ENCODE assay signal across 8 cellular contexts in genomic region chr22:20080776-20081654, GRCh38. TPM values are rescaled to one million over a fixed set of nuclear protein-coding genes. Genes with fewer than 3 reads are reported as not detected.
DNase-seq lines count a peak whose midpoint lies in the region; ATAC-seq and TF ChIP-seq lines count a peak whose summit lies in the region.

No MANE protein-coding gene starts in this region.

- peaks cover 0 to 1% (median 0%) of the 10 kb centered on the region in 11 donors for H3K9me3 Mint-ChIP-seq in naive thymus-derived CD4-positive, alpha-beta T cell

- H4K20me1 ChIP-seq in DOHH2 (ENCODE audit: control insufficient read depth, insufficient read depth, low read depth, low read length) = peaks cover 23% of the 10 kb centered on the region; the same call in 1 of the 2 replicates

- H3K4me3 Mint-ChIP-seq in naive thymus-derived CD4-positive, alpha-beta T cell = peak overlapping the region; percentile 66 to 86 (median 78)

- H3K27ac ChIP-seq in DOHH2 (ENCODE audit: low read depth, low read length) = peak overlapping the region; percentile 52
- peak overlapping the region; percentile 96 for H3K27ac ChIP-seq in HUES48 (ENCODE audit: low read depth, low read length)
- H3K27ac ChIP-seq in WERI-Rb-1 = peak overlapping the region; percentile 96
- peak overlapping the region; percentile 74 for H3K27ac ChIP-seq in naive thymus-derived CD4-positive, alpha-beta T cell (ENCODE audit: low read depth, low read length)

- H3K4me2 ChIP-seq in DOHH2 (ENCODE audit: low read length) = peak overlapping the region; percentile 91

- CTCF ChIA-PET in naive thymus-derived CD4-positive, alpha-beta T cell (lab: Charles Lee) = no interaction called here

- peaks cover 0 to 7% (median 4%) of the 10 kb centered on the region in 5 donors for H3K36me3 Mint-ChIP-seq in naive thymus-derived CD4-positive, alpha-beta T cell

- H3K4me3 ChIP-seq in DOHH2 (ENCODE audit: low read length) (peak overlapping the region; percentile 97), HUES48 (ENCODE audit: low read depth, low read length) (peak overlapping the region; percentile 99), WERI-Rb-1 (ENCODE audit: low read depth, low read length) (peak overlapping the region; percentile 99)
- H3K4me3 ChIP-seq in naive thymus-derived CD4-positive, alpha-beta T cell (ENCODE audit: low read length) = peak overlapping the region; percentile 77

- POLR2A ChIA-PET in naive thymus-derived CD4-positive, alpha-beta T cell (lab: Charles Lee) = interaction anchor here (1.3 kb wide), 2 partner anchors 20 to 35 kb away, joined by 3 to 4 read pairs; partner anchors contain the start of gene RANBP1

- H3K27ac Mint-ChIP-seq in naive thymus-derived CD4-positive, alpha-beta T cell = peak overlapping the region; percentile 65 to 94 (median 75)

- no peak for TF ChIP-seq CTCF in DOHH2 (IDR thresholded peaks at IDR 0.05; ENCODE audit: low read depth, low read length, poor library complexity, severe bottlenecking)
- no peak for TF ChIP-seq CTCF in WERI-Rb-1 (IDR thresholded peaks at IDR 0.05; ENCODE audit: low read depth, low read length)

- DNase-seq in WERI-Rb-1 (peak; percentile 20), SKM-1 (lab: John Stamatoyannopoulos, UW; ENCODE audit: unreplicated experiment) (no peak)
- DNase-seq in naive thymus-derived CD4-positive, alpha-beta T cell = no peak

- H3K9ac ChIP-seq in HUES48 (ENCODE audit: low read depth, low read length) = peak overlapping the region; percentile 96

- no peaks in the 10 kb centered on the region for H3K27me3 Mint-ChIP-seq in naive thymus-derived CD4-positive, alpha-beta T cell

- H3K4me1 Mint-ChIP-seq in naive thymus-derived CD4-positive, alpha-beta T cell = peaks cover 35 to 45% (median 43%) of the 10 kb centered on the region in 7 donors

- H3K9me3 ChIP-seq in DOHH2 (ENCODE audit: control insufficient read depth, insufficient read depth, low read length) = no peaks in the 10 kb centered on the region
- no peaks in the 10 kb centered on the region for H3K9me3 ChIP-seq in HUES48 (ENCODE audit: control insufficient read depth, insufficient read depth, low read length)
- H3K9me3 ChIP-seq in WERI-Rb-1 (ENCODE audit: severe bottlenecking) = no peaks in the 10 kb centered on the region
- H3K9me3 ChIP-seq in naive thymus-derived CD4-positive, alpha-beta T cell (ENCODE audit: control insufficient read depth in 2 of 3, low read length in 3 of 3) = no peaks in the 10 kb centered on the region

- peaks cover 5% of the 10 kb centered on the region; the same call in 1 of the 2 replicates for H3F3A ChIP-seq in DOHH2 (ENCODE audit: control insufficient read depth, insufficient read depth)

- H3K9me2 ChIP-seq in DOHH2 (replicated peaks; ENCODE audit: control insufficient read depth, low read length) = no peaks in the 10 kb centered on the region

- H3K4me1 ChIP-seq in DOHH2 (ENCODE audit: control insufficient read depth, low read length) = peaks cover 38% of the 10 kb centered on the region
- peaks cover 15% of the 10 kb centered on the region for H3K4me1 ChIP-seq in HUES48 (ENCODE audit: control insufficient read depth, insufficient read depth, low read length)
- peaks cover 15 to 23% of the 10 kb centered on the region in 2 donors for H3K4me1 ChIP-seq in naive thymus-derived CD4-positive, alpha-beta T cell (ENCODE audit: control insufficient read depth in 2 of 2, insufficient read depth in 2 of 2, low read length in 2 of 2)

- peaks cover 62% of the 10 kb centered on the region for H3K79me2 ChIP-seq in DOHH2 (ENCODE audit: control insufficient read depth, low read length)

- ATAC-seq in esophagus mucosa (peak; percentile 26), GM21529 (IDR thresholded peaks at IDR 0.05; ENCODE audit: unreplicated experiment) (no peak), GM19463 (IDR thresholded peaks at IDR 0.05; ENCODE audit: unreplicated experiment) (no peak)
- ATAC-seq in naive thymus-derived CD4-positive, alpha-beta T cell = no peak

- H3K27me3 ChIP-seq in DOHH2 (ENCODE audit: control insufficient read depth, low read length) (no peaks in the 10 kb centered on the region), HUES48 (ENCODE audit: control insufficient read depth, insufficient read depth, low read length) (no peaks in the 10 kb centered on the region), WERI-Rb-1 (ENCODE audit: insufficient read depth, low read depth, severe bottlenecking) (no peaks in the 10 kb centered on the region)
- H3K27me3 ChIP-seq in naive thymus-derived CD4-positive, alpha-beta T cell (ENCODE audit: control insufficient read depth in 2 of 2, insufficient read depth in 2 of 2, low read length in 2 of 2) = no peaks in the 10 kb centered on the region

- intact Hi-C loops in naive thymus-derived CD4-positive, alpha-beta T cell (cut with micrococcal nuclease) = loop anchor here (1.0 kb wide), 4 partner anchors 19 to 60 kb away; partner anchors contain the start of genes TANGO2 (in 2 of the 2), TRMT2A (in 2 of the 2) and ZDHHC8 (in 1 of the 2)

- peaks cover 42% of the 10 kb centered on the region for H3K36me3 ChIP-seq in DOHH2 (ENCODE audit: control insufficient read depth, low read length)
- peaks cover 15% of the 10 kb centered on the region for H3K36me3 ChIP-seq in HUES48 (ENCODE audit: control insufficient read depth, insufficient read depth, low read length)
- peaks cover 50% of the 10 kb centered on the region for H3K36me3 ChIP-seq in WERI-Rb-1
- peaks cover 0 to 7% (median 4%) of the 10 kb centered on the region in 3 experiments for H3K36me3 ChIP-seq in naive thymus-derived CD4-positive, alpha-beta T cell (ENCODE audit: control insufficient read depth in 2 of 3, insufficient read depth in 3 of 3, low read length in 3 of 3)

RNA-seq across cellular contexts. Expression of gene DGCR8, which starts 1.0 kb away (rescaled TPM):
- 16.2 TPM for total RNA-seq in esophagus mucosa
- 10 to 100 TPM; 33.4 to 63.6 (median 41.1) TPM for total RNA-seq in naive thymus-derived CD4-positive, alpha-beta T cell
- 1 to 10 TPM; 4.1 to 6.1 TPM for polyA plus RNA-seq in naive thymus-derived CD4-positive, alpha-beta T cell

RNA-seq across cellular contexts. Expression of gene RANBP1, which starts 34.9 kb away (rescaled TPM):
- 141 TPM for total RNA-seq in esophagus mucosa
- 100 to 1,000 TPM in 1 of 5 experiments, 10 to 100 TPM in 4; 50.4 to 224 (median 74.8) TPM for total RNA-seq in naive thymus-derived CD4-positive, alpha-beta T cell
- polyA plus RNA-seq in naive thymus-derived CD4-positive, alpha-beta T cell = 10 to 100 TPM; 86.1 to 90.6 TPM

RNA-seq across cellular contexts. Expression of gene TRMT2A, which starts 36.0 kb away (rescaled TPM):
- 31.8 TPM for total RNA-seq in esophagus mucosa
- 100 to 1,000 TPM in 2 of 5 experiments, 10 to 100 TPM in 3; 92.0 to 134 (median 95.8) TPM for total RNA-seq in naive thymus-derived CD4-positive, alpha-beta T cell
- polyA plus RNA-seq in naive thymus-derived CD4-positive, alpha-beta T cell = 10 to 100 TPM; 30.0 to 44.5 TPM

RNA-seq across cellular contexts. Expression of gene ZDHHC8, which starts 50.6 kb away (rescaled TPM):
- total RNA-seq in esophagus mucosa = 24.5 TPM
- 10 to 100 TPM; 63.4 to 88.5 (median 79.2) TPM for total RNA-seq in naive thymus-derived CD4-positive, alpha-beta T cell
- 1 to 10 TPM in 1 of 2 donors, under 1 TPM in 1; 0.95 to 4.3 TPM for polyA plus RNA-seq in naive thymus-derived CD4-positive, alpha-beta T cell
